ENCODE assay signal across 8 cellular contexts in the genomic region with DNA sequence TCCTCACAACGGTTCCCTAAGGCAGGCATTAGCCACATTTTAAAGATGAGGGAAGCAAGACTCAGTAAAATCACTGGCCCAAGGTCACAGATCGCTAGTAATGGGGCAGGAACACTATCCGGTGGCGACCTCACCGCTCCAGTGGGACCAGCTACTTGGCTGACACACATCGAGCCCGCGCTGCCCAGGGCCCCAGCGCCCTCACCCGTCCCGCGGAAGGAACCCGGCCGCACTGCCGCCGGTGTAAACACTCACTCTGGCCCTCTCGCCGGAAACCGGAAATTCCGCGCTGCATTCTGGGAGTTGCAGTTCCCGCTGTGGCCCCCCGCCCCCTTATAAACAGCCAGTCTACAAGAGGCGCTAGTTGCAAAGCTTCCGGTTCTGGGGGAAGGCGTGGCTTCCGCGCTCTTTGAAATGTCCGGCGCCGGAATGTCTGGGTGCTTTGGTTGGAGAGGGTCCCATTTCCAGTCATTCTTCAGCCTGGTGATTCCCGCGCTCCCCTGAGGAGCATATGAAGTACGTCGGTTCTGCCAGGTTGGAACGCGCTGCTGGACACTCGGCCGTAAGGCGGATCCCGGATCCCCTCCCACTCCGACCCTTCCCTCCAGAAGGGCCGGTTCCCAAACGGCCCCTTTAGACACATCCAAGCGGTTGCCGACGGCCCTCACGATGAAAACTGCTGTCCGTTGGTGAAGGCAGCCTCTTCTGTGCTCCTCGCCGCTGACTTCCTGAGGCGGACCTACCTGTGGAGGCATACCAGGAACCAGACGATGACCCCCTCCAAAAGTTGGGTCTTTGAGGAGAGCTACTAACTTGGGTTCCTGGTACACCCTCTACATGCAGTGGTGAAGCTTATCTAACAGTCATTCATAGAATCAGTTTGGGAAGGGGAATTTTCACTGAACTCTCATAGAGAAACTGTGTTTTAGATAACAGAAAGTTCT. TPM values are rescaled to one million over a fixed set of nuclear protein-coding genes. Genes with fewer than 3 reads are reported as not detected.
DNase-seq lines count a peak whose midpoint lies in the region; ATAC-seq, FAIRE-seq and TF ChIP-seq lines count a peak whose summit lies in the region.

A gene with protein sequence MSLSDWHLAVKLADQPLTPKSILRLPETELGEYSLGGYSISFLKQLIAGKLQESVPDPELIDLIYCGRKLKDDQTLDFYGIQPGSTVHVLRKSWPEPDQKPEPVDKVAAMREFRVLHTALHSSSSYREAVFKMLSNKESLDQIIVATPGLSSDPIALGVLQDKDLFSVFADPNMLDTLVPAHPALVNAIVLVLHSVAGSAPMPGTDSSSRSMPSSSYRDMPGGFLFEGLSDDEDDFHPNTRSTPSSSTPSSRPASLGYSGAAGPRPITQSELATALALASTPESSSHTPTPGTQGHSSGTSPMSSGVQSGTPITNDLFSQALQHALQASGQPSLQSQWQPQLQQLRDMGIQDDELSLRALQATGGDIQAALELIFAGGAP (minus strand): TSS at position 258 of the 944 bp plus-strand sequence. CDS start 2,293 bp downstream, outside the sequence.

- peak within 1 kb of the TSS; percentile 100 for H2AFZ ChIP-seq in DND-41 (ENCODE audit: low read depth, low read length)

- H3K9me3 Mint-ChIP-seq in activated T-cell treated with anti-CD3 and anti-CD28 coated beads, Interleukin-2, amount 50 U/mL, for 72 hours: peaks cover 6 to 7% of the 10 kb centered on the region in 2 donors

- peaks cover 12% of the 10 kb centered on the region in 2 donors for H3K36me3 Mint-ChIP-seq in activated T-cell treated with anti-CD3 and anti-CD28 coated beads, Interleukin-2, amount 50 U/mL, for 72 hours (ENCODE audit: insufficient read depth in 2 of 2)

- H3K9me3 ChIP-seq in DND-41 (ENCODE audit: insufficient read depth, low read length, severe bottlenecking) (no peaks in the 10 kb centered on the region), KOPT-K1 (ENCODE audit: insufficient read depth, low read length, poor library complexity, severe bottlenecking) (no peaks in the 10 kb centered on the region), esophagus muscularis mucosa (no peaks in the 10 kb centered on the region)

- ATAC-seq in DND-41 (ENCODE audit: insufficient read depth, low read depth) (peak; percentile 97), GM21737 (IDR thresholded peaks at IDR 0.05; ENCODE audit: unreplicated experiment) (peak; percentile 73)
- ATAC-seq in activated T-cell treated with anti-CD3 and anti-CD28 coated beads, Interleukin-2, amount 50 U/mL, for 72 hours (replicated peaks in 1 of 2): peak; percentile 96 to 97

- H3K9ac ChIP-seq in DND-41 (ENCODE audit: low read depth, low read length): peak within 1 kb of the TSS; percentile 94

- WGBS in esophagus muscularis mucosa: 1% methylated on average over 13 of the region's 53 CpGs

- H3K4me1 ChIP-seq in DND-41 (ENCODE audit: insufficient read depth, low read length) (peaks cover 43% of the 10 kb centered on the region), esophagus muscularis mucosa (peaks cover 17 to 31% (median 24%) of the 10 kb centered on the region in 4 donors)

- peak; percentile 25 for TF ChIP-seq CTCF in DND-41 (IDR thresholded peaks at IDR 0.05; ENCODE audit: borderline replicate concordance, extremely low read depth, low read length, poor library complexity, severe bottlenecking)
- TF ChIP-seq CTCF in esophagus muscularis mucosa (IDR thresholded peaks at IDR 0.05): peak; percentile 12 to 41 (median 19)

- peak within 1 kb of the TSS; percentile 92 for H3K27ac Mint-ChIP-seq in activated T-cell treated with anti-CD3 and anti-CD28 coated beads, Interleukin-2, amount 50 U/mL, for 72 hours

- H3K27me3 ChIP-seq in DND-41 (ENCODE audit: insufficient read depth, low read length, poor library complexity) (no peaks in the 10 kb centered on the region), esophagus muscularis mucosa (no peaks in the 10 kb centered on the region)

- peak; percentile 84 for FAIRE-seq in RCC 7860 (lab: Jason Lieb, UNC)

- H3K4me3 ChIP-seq in DND-41 (ENCODE audit: low read depth in 1 of 2, low read length in 2 of 2) (peak within 1 kb of the TSS; percentile 85 to 97), esophagus muscularis mucosa (peak within 1 kb of the TSS; percentile 71 to 83 (median 78))

- H3K27ac ChIP-seq in DND-41 (ENCODE audit: low read length) (peak within 1 kb of the TSS; percentile 96), KOPT-K1 (ENCODE audit: low read depth, low read length, poor library complexity, severe bottlenecking) (peak within 1 kb of the TSS; percentile 95), esophagus muscularis mucosa (replicated peaks in 1 of 4) (peak within 1 kb of the TSS; percentile 85 to 93 (median 88))

- no peaks in the 10 kb centered on the region for H3K27me3 Mint-ChIP-seq in activated T-cell treated with anti-CD3 and anti-CD28 coated beads, Interleukin-2, amount 50 U/mL, for 72 hours (ENCODE audit: low read depth)

- peaks cover 12% of the 10 kb centered on the region; the same call in 1 of the 2 replicates for H3K36me3 ChIP-seq in DND-41 (ENCODE audit: insufficient read depth, low read length)
- peaks cover 13% of the 10 kb centered on the region; the same call in 1 of the 2 replicates for H3K36me3 ChIP-seq in KOPT-K1 (ENCODE audit: insufficient read depth, low read length)
- peaks cover 0 to 25% (median 22%) of the 10 kb centered on the region in 4 donors for H3K36me3 ChIP-seq in esophagus muscularis mucosa

- peak within 1 kb of the TSS; percentile 77 for H3K4me2 ChIP-seq in DND-41 (ENCODE audit: insufficient read depth, low read length)

- H3K79me2 ChIP-seq in DND-41 (ENCODE audit: insufficient read depth, low read length): peaks cover 50% of the 10 kb centered on the region

- intact Hi-C loops in esophagus muscularis mucosa (cut with DNase I): loop anchor here (5.0 kb wide), 2 partner anchors 81 to 151 kb away; a partner anchor contains a TSS

- TF ChIP-seq POLR2A in esophagus muscularis mucosa (IDR thresholded peaks at IDR 0.05; ENCODE audit: low read depth): peak; percentile 75

- peaks cover 61% of the 10 kb centered on the region for H3K4me1 Mint-ChIP-seq in activated T-cell treated with anti-CD3 and anti-CD28 coated beads, Interleukin-2, amount 50 U/mL, for 72 hours (ENCODE audit: low read depth)

- no peak for TF ChIP-seq EP300 in esophagus muscularis mucosa (IDR thresholded peaks at IDR 0.05)

- H3K4me3 Mint-ChIP-seq in activated T-cell treated with anti-CD3 and anti-CD28 coated beads, Interleukin-2, amount 50 U/mL, for 72 hours: peak within 1 kb of the TSS; percentile 99

- DNase-seq in DND-41 (peak; percentile 97), RCC 7860 (ENCODE audit: low spot score) (peak; percentile 93), esophagus muscularis mucosa (ENCODE audit: extremely low spot score) (peak; percentile 99), myocyte (ENCODE audit: low read depth) (peak; percentile 98)
- peak; percentile 97 to 98 for DNase-seq in activated T-cell treated with anti-CD3 and anti-CD28 coated beads, Interleukin-2, amount 50 U/mL, for 72 hours
- peak; percentile 93 to 98 for DNase-seq in stimulated activated CD8-positive, alpha-beta memory T cell treated with anti-CD3 and anti-CD28 coated beads, Interleukin-7, amount 100 ng/mL, for 48 hours (ENCODE audit: extremely low read depth in 1 of 2, low read depth in 1 of 2)

- H4K20me1 ChIP-seq in DND-41 (ENCODE audit: insufficient read depth, low read length): no peaks in the 10 kb centered on the region

RNA-seq across cellular contexts. Expression of the gene that starts here (rescaled TPM):
- total RNA-seq in activated T-cell treated with anti-CD3 and anti-CD28 coated beads, Interleukin-2, amount 50 U/mL, for 72 hours: 10 to 100 TPM; 47.8 to 55.1 TPM
- total RNA-seq in esophagus muscularis mucosa (10 to 100 TPM; 52.7 to 69.7 (median 60.5) TPM), myocyte (44.4 and 63.2 TPM in 2 replicates)
- polyA plus RNA-seq in myocyte (2012): 55.1 TPM

Comparison
In these comparisons a context has a peak if more than half of its experiments do, and no peak if none do; other contexts are left out.
1. Peak in every context shown above with its lines: DNase-seq, ATAC-seq, H3K4me3 ChIP-seq and H3K27ac ChIP-seq.